ENCODE assay signal across 17 cellular contexts in genomic region chr2:128249555-128249954, GRCh38.
DNase-seq lines count a peak whose midpoint lies in the region; ATAC-seq, FAIRE-seq and TF ChIP-seq lines count a peak whose summit lies in the region.
"Had no signal": no experiment of that assay in that cellular context is flagged by ENCODE, and none has a peak within 500 bp of the region (broad histone marks: within the 10 kb centered on the region; RNA-seq: fewer than 3 reads in every experiment).

No MANE protein-coding gene starts in this region.

- H3K36me3 ChIP-seq in endodermal cell (ENCODE audit: control insufficient read depth, insufficient read depth, low read length) = no peaks in the 10 kb centered on the region
- H3K36me3 ChIP-seq in kidney (ENCODE audit: control insufficient read depth in 1 of 2, insufficient read depth in 2 of 2, low read length in 2 of 2) = no peaks in the 10 kb centered on the region
- H3K36me3 ChIP-seq: BLaER1 had no signal

- H3K9me3 ChIP-seq in endodermal cell (ENCODE audit: control insufficient read depth, low read length) = no peaks in the 10 kb centered on the region
- no peaks in the 10 kb centered on the region for H3K9me3 ChIP-seq in kidney (ENCODE audit: control insufficient read depth in 1 of 2, low read length in 2 of 2)
- H3K9me3 ChIP-seq: BLaER1 had no signal

- no peak for ATAC-seq in GM19463 (IDR thresholded peaks at IDR 0.05; ENCODE audit: unreplicated experiment)
- no peak for ATAC-seq in GM18909 (IDR thresholded peaks at IDR 0.05; ENCODE audit: poor library complexity, unreplicated experiment)
- ATAC-seq: GM23338 had no signal

- H3K9me3 Mint-ChIP-seq in endodermal cell (no peaks in the 10 kb centered on the region), osteocyte (ENCODE audit: unreplicated experiment) (no peaks in the 10 kb centered on the region), Calu3 (ENCODE audit: low read depth, unreplicated experiment) (no peaks in the 10 kb centered on the region)
- H3K9me3 Mint-ChIP-seq: CD8-positive, alpha-beta memory T cell; GM23338 had no signal

- CTCF ChIA-PET in Calu3 (lab: Charles Lee) = no interaction called here

- no TSS peak for BruUV-seq in Calu3 (replicated peaks; lab: Mats Ljungman, UMichigan)

- H3K27me3 Mint-ChIP-seq in endodermal cell (ENCODE audit: insufficient read depth) = no peaks in the 10 kb centered on the region
- H3K27me3 Mint-ChIP-seq in osteocyte (ENCODE audit: unreplicated experiment) = no peaks in the 10 kb centered on the region
- no peaks in the 10 kb centered on the region for H3K27me3 Mint-ChIP-seq in Calu3 (ENCODE audit: unreplicated experiment)

- no peak for TF ChIP-seq CTCF in endodermal cell (conservative IDR thresholded peaks at IDR 0.05)
- TF ChIP-seq CTCF in kidney (IDR thresholded peaks at IDR 0.05; ENCODE audit: borderline replicate concordance, extremely low read depth, insufficient read depth) = no peak
- TF ChIP-seq CTCF in osteocyte (IDR thresholded peaks at IDR 0.05) = no peak
- TF ChIP-seq CTCF in Calu3 (IDR thresholded peaks at IDR 0.05; ENCODE audit: unreplicated experiment) = no peak

- H3K27ac ChIP-seq in endodermal cell (ENCODE audit: low read depth, low read length) (no peak overlapping the region), kidney (ENCODE audit: low read depth in 2 of 2, low read length in 2 of 2) (no peak overlapping the region)
- H3K27ac ChIP-seq: BLaER1 had no signal

- H3K4me1 ChIP-seq in endodermal cell (ENCODE audit: control insufficient read depth, insufficient read depth, low read length) (peaks cover 11% of the 10 kb centered on the region), kidney (ENCODE audit: control insufficient read depth in 1 of 2, insufficient read depth in 1 of 2, low read depth in 1 of 2, low read length in 2 of 2) (no peaks in the 10 kb centered on the region)
- H3K4me1 ChIP-seq: BLaER1, Caco-2 had no signal

- H3K4me3 Mint-ChIP-seq in endodermal cell (no peak overlapping the region), osteocyte (ENCODE audit: unreplicated experiment) (no peak overlapping the region), Calu3 (ENCODE audit: low read depth, unreplicated experiment) (no peak overlapping the region)
- H3K4me3 Mint-ChIP-seq: CD8-positive, alpha-beta memory T cell; GM23338 had no signal

- H3K4me3 ChIP-seq in endodermal cell (ENCODE audit: low read length) = no peak overlapping the region
- no peak overlapping the region for H3K4me3 ChIP-seq in kidney (ENCODE audit: low read length in 2 of 2)
- H3K4me3 ChIP-seq: BLaER1, GM23338 had no signal

- H3K36me3 Mint-ChIP-seq in endodermal cell (ENCODE audit: low read depth) (no peaks in the 10 kb centered on the region), osteocyte (ENCODE audit: unreplicated experiment) (no peaks in the 10 kb centered on the region), Calu3 (ENCODE audit: insufficient read depth, unreplicated experiment) (no peaks in the 10 kb centered on the region)
- H3K36me3 Mint-ChIP-seq: CD8-positive, alpha-beta memory T cell had no signal

- H3K9ac ChIP-seq in endodermal cell (ENCODE audit: extremely low read depth, low read length, poor library complexity, severe bottlenecking) = no peak overlapping the region
- no peak overlapping the region for H3K9ac ChIP-seq in kidney (ENCODE audit: low read length in 2 of 2)
- H3K9ac ChIP-seq: BLaER1 had no signal

- DNase-seq in endodermal cell (peak; percentile 22), globus pallidus (ENCODE audit: low spot score) (peak; percentile 27), kidney (peak; percentile 23), osteocyte (ENCODE audit: extremely low spot score, unreplicated experiment) (peak; percentile 36), HTR-8/SVneo (ENCODE audit: insufficient read length, low spot score) (no peak), Calu3 (no peak)
- DNase-seq: AML-193; Caco-2; CD8-positive, alpha-beta memory T cell; DMS53; GF-D8; H7; IMR-90 had no signal

- intact Hi-C loops in kidney (cut with DNase I) = no loop called here
- intact Hi-C loops in Calu3 (cut with micrococcal nuclease; ENCODE audit: unreplicated experiment) = no loop called here

- no peak overlapping the region for H3K27ac Mint-ChIP-seq in endodermal cell
- no peak overlapping the region for H3K27ac Mint-ChIP-seq in osteocyte (ENCODE audit: unreplicated experiment)
- no peak overlapping the region for H3K27ac Mint-ChIP-seq in Calu3 (ENCODE audit: unreplicated experiment)
- H3K27ac Mint-ChIP-seq: CD8-positive, alpha-beta memory T cell; GM23338 had no signal

- H3K4me1 Mint-ChIP-seq in endodermal cell (peaks cover 13% of the 10 kb centered on the region), osteocyte (ENCODE audit: unreplicated experiment) (peaks cover 5% of the 10 kb centered on the region), Calu3 (ENCODE audit: low read depth, unreplicated experiment) (no peaks in the 10 kb centered on the region)
- H3K4me1 Mint-ChIP-seq: GM23338 had no signal

- FAIRE-seq in kidney (lab: Jason Lieb, UNC) = no peak
- FAIRE-seq in HTR-8/SVneo (lab: Jason Lieb, UNC) = no peak

- 98% methylated on average over 2 of the region's 2 CpGs; no CpG with 5 or more reads in 1 of the 2 experiments for WGBS in endodermal cell (ENCODE audit: insufficient coverage in 1 of 2, insufficient read length in 1 of 2), 2 experiments

- no peaks in the 10 kb centered on the region for H3K27me3 ChIP-seq in endodermal cell (ENCODE audit: control insufficient read depth, insufficient read depth, low read length, poor library complexity, severe bottlenecking)
- H3K27me3 ChIP-seq: BLaER1 had no signal

Comparison
In these comparisons a context has a peak if more than half of its experiments do, and no peak if none do; other contexts are left out.
1. DNase-seq: peak in endodermal cell (single experiment), globus pallidus (single experiment), kidney (single experiment) and osteocyte (single experiment); none in HTR-8/SVneo (single experiment) and Calu3 (single experiment).